In the genomic region with DNA sequence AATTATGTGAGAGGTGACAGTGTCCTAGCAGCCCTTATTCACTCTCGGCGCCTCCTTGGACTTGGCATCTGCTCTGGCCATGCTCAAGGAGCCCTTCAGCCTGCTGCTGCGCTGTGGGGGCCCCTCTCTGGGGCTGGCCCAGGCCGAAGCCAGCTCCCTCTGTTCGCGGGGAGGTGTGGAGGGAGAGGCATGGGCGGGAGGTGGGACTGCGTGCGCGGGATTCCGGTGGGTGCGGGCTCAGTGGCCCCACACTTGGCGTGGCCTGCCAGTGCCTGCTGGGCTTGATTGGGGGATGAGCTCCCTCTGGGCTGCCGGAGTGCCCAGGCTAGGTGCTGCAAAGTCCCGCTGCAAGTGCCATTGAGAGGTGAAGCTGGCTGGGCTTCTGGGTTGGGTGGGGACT, we compare ENCODE assay signal across 10 cellular contexts. TPM values are rescaled to one million over a fixed set of nuclear protein-coding genes. Genes with fewer than 3 reads are reported as not detected.
"Had no signal": no experiment of that assay in that cellular context is flagged by ENCODE, and none has a peak within 500 bp of the region (broad histone marks: within the 10 kb centered on the region; RNA-seq: fewer than 3 reads in every experiment).

No MANE protein-coding gene starts in this region.

- H3K27ac Mint-ChIP-seq: GM23338, H9, HFFc6 had no signal

- H3K9ac ChIP-seq: GM23248 had no signal

- H3K4me2 ChIP-seq: GM23338 had no signal

- FAIRE-seq: H1, H54 had no signal

- H2AFZ ChIP-seq: GM23248, GM23338 had no signal

- H3K4me3 ChIP-seq: GM23248, GM23338, HAP-1 had no signal

- DNase-seq: GM23248, GOT3, H7, H9, HCEC 1CT, HFFc6 had no signal

- H3K9me3 ChIP-seq: HAP-1 had no signal

- H3K27ac ChIP-seq: GM23248 had no signal

- H3K4me3 Mint-ChIP-seq: GM23338, H9, HFFc6 had no signal

- H3K36me3 ChIP-seq: HAP-1 had no signal

- H3K9me3 Mint-ChIP-seq: HFFc6 had no signal

RNA-seq across cellular contexts. Expression of gene DMRTA1, which starts 12.9 kb away (rescaled TPM):
- total RNA-seq: HFFc6 had no signal
- polyA plus RNA-seq: GM23248 had no signal
